1 cellular context compared by ENCODE assay signal in genomic region chr3:113211370-113212154, GRCh38.
TF ChIP-seq lines count a peak whose summit lies in the region.

BOC (plus strand) TSS chr3:113211557; CDS start chr3:113249803, 38,246 bp downstream.

TF ChIP-seq in HEK293, 187 proteins besides CTCF, POLR2A, EP300 and RAD21 (continued from another document):
- TF ChIP-seq ZBTB21 (tag by site-specific recombination; IDR thresholded peaks at IDR 0.05) (no peak), ZNF223 (tag by site-specific recombination; IDR thresholded peaks at IDR 0.05) (no peak), ZBTB1 (tag by site-specific recombination; IDR thresholded peaks at IDR 0.05) (no peak), ZNF146 (tag by site-specific recombination; IDR thresholded peaks at IDR 0.05) (0 out of 2 replicates have a peak, but pooled peaks have one; percentile 3), ZNF747 (tag by site-specific recombination; IDR thresholded peaks at IDR 0.05) (no peak), ZNF571 (tag by site-specific recombination; IDR thresholded peaks at IDR 0.05) (no peak), ZSCAN4 (tag by site-specific recombination; IDR thresholded peaks at IDR 0.05) (peak; percentile 96), ZNF341 (tag by site-specific recombination; IDR thresholded peaks at IDR 0.05; ENCODE audit: low read depth) (peak; percentile 38; the same call in 1 of the 2 replicates), KLF16 (tag by site-specific recombination; IDR thresholded peaks at IDR 0.05) (0 out of 2 replicates have a peak, but pooled peaks have one; percentile 40), BCL6B (tag by site-specific recombination; IDR thresholded peaks at IDR 0.05) (0 out of 2 replicates have a peak, but pooled peaks have one; percentile 34), KLF10 (tag by site-specific recombination; IDR thresholded peaks at IDR 0.05) (no peak), ZBTB8A (tag by site-specific recombination; IDR thresholded peaks at IDR 0.05) (peak; percentile 92), ZNF148 (tag by site-specific recombination; IDR thresholded peaks at IDR 0.05; ENCODE audit: borderline replicate concordance) (no peak), ZEB2 (tag by site-specific recombination; IDR thresholded peaks at IDR 0.05) (peak; percentile 69; the same call in 1 of the 2 replicates), ZNF777 (tag by site-specific recombination; IDR thresholded peaks at IDR 0.05; ENCODE audit: borderline replicate concordance) (peak; percentile 38; the same call in 1 of the 2 replicates), ZSCAN18 (tag by site-specific recombination; IDR thresholded peaks at IDR 0.05) (peak; percentile 32; the same call in 1 of the 2 replicates), ZNF26 (tag by site-specific recombination; IDR thresholded peaks at IDR 0.05) (no peak), HOXA7 (CRISPR knock-in tag; IDR thresholded peaks at IDR 0.05; ENCODE audit: borderline replicate concordance) (no peak), ZBTB44 (tag by site-specific recombination; IDR thresholded peaks at IDR 0.05) (no peak), IKZF3 (tag by site-specific recombination; IDR thresholded peaks at IDR 0.05) (peak; percentile 83), ZNF513 (tag by site-specific recombination; IDR thresholded peaks at IDR 0.05) (peak; percentile 75), GLI2 (tag by site-specific recombination; IDR thresholded peaks at IDR 0.05; ENCODE audit: borderline replicate concordance, low read depth) (no peak), PBX3 (CRISPR knock-in tag; IDR thresholded peaks at IDR 0.05) (0 out of 2 replicates have a peak, but pooled peaks have one; percentile 36), PRDM4 (tag by site-specific recombination; IDR thresholded peaks at IDR 0.05) (no peak), ZBTB20 (tag by site-specific recombination; IDR thresholded peaks at IDR 0.05) (peak; percentile 81), ZNF704 (tag by site-specific recombination; IDR thresholded peaks at IDR 0.05) (no peak), ZNF169 (tag by site-specific recombination; IDR thresholded peaks at IDR 0.05) (no peak), ZNF175 (tag by site-specific recombination; IDR thresholded peaks at IDR 0.05) (no peak), ZNF830 (tag by site-specific recombination; IDR thresholded peaks at IDR 0.05; ENCODE audit: low read depth) (no peak), SALL2 (tag by site-specific recombination; IDR thresholded peaks at IDR 0.05; ENCODE audit: borderline replicate concordance) (peak; percentile 40; the same call in 1 of the 2 replicates)
